1 cellular context compared by ENCODE assay signal in the genomic region with DNA sequence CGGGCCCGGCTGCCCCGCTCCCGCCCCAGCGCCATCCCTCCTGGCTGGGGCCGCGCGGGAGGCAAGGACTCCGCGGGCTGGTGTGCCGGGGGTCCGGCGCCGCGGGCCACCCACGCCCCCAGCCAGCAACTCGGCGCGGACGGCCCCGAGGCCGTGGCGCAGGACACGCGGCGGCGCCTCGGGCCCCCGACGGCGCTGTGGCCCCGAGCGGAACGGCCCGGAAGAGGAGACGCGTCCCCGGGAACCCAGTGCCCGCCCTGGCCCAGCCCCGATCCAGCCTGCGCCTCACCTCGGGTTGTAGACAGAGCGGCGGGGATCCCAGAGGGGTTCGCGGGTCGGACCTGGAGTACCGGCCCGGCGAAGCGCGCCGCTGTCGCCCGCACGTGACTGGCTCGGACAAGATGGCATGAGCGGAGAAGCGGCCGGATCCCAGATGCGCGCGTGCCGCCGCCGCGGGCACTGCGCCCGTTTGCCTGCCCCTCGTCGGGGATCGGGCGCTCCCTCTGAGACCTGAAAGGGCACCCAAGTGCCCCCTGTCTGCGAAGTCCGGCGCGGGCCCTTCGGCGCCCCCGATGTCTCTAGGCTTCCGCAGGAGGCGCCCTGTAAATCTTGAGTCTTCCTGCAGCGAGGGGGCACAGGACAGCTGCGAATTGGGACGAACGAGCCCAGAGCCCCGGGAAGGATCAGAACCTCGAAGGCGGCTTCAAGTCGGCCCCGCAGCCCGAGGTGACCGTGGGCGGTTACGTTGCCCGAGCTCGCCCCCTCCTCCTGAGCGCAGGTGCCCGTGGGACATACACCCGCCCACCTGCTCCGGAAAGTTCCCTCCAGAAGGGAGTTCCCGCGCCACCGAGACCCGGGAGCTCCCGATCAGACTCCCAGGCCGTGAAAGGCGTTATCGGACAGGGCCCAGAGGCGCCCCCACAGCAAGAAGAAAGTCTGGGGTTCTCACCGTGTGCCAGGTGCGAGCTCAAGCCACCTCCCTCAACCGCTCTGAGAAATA.
TF ChIP-seq lines count a peak whose summit lies in the region.

No MANE protein-coding gene starts in this region.

TF ChIP-seq in WTC11, 78 proteins besides CTCF, POLR2A, EP300 and RAD21 (continued from another document and continues in another):
- TF ChIP-seq, protein P1, sequence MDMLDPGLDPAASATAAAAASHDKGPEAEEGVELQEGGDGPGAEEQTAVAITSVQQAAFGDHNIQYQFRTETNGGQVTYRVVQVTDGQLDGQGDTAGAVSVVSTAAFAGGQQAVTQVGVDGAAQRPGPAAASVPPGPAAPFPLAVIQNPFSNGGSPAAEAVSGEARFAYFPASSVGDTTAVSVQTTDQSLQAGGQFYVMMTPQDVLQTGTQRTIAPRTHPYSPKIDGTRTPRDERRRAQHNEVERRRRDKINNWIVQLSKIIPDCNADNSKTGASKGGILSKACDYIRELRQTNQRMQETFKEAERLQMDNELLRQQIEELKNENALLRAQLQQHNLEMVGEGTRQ (CRISPR knock-in tag; IDR thresholded peaks at IDR 0.05) = peak; percentile 86
- TF ChIP-seq, protein P2, sequence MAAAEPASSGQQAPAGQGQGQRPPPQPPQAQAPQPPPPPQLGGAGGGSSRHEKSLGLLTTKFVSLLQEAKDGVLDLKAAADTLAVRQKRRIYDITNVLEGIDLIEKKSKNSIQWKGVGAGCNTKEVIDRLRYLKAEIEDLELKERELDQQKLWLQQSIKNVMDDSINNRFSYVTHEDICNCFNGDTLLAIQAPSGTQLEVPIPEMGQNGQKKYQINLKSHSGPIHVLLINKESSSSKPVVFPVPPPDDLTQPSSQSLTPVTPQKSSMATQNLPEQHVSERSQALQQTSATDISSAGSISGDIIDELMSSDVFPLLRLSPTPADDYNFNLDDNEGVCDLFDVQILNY (CRISPR knock-in tag; IDR thresholded peaks at IDR 0.05) = peak; percentile 71
- TF ChIP-seq ZSCAN18 (CRISPR knock-in tag; IDR thresholded peaks at IDR 0.05) = no peak
- peak; percentile 86 for TF ChIP-seq USF1 (CRISPR knock-in tag; IDR thresholded peaks at IDR 0.05)
- peak; percentile 70; the same call in 1 of the 2 replicates for TF ChIP-seq SMAD4 (CRISPR knock-in tag; IDR thresholded peaks at IDR 0.05)
- TF ChIP-seq MXD4 (CRISPR knock-in tag; IDR thresholded peaks at IDR 0.05; ENCODE audit: borderline replicate concordance) = no peak
- TF ChIP-seq ZNF416 (CRISPR knock-in tag; IDR thresholded peaks at IDR 0.05) = no peak
- peak; percentile 89 for TF ChIP-seq MAX (CRISPR knock-in tag; IDR thresholded peaks at IDR 0.05)
- 0 out of 2 replicates have a peak, but pooled peaks have one; percentile 12 for TF ChIP-seq IRF2 (CRISPR knock-in tag; IDR thresholded peaks at IDR 0.05; ENCODE audit: borderline replicate concordance, low read depth)
- no peak for TF ChIP-seq OVOL2 (CRISPR knock-in tag; IDR thresholded peaks at IDR 0.05; ENCODE audit: borderline replicate concordance)
- TF ChIP-seq HMGA2 (CRISPR knock-in tag; IDR thresholded peaks at IDR 0.05) = no peak
- no peak for TF ChIP-seq CBFB (CRISPR knock-in tag; IDR thresholded peaks at IDR 0.05; ENCODE audit: low read depth)
- TF ChIP-seq ZNF423 (CRISPR knock-in tag; IDR thresholded peaks at IDR 0.05) = no peak
- peak; percentile 69; the same call in 1 of the 2 replicates for TF ChIP-seq ARID4B (CRISPR knock-in tag; IDR thresholded peaks at IDR 0.05; ENCODE audit: borderline replicate concordance)
- peak; percentile 48; the same call in 1 of the 2 replicates for TF ChIP-seq ESRRA (CRISPR knock-in tag; IDR thresholded peaks at IDR 0.05; ENCODE audit: borderline replicate concordance)
- TF ChIP-seq TCF7 (CRISPR knock-in tag; IDR thresholded peaks at IDR 0.05; ENCODE audit: low read depth) = no peak
- TF ChIP-seq SOX15 (CRISPR knock-in tag; IDR thresholded peaks at IDR 0.05) = no peak
- no peak for TF ChIP-seq SMAD3 (CRISPR knock-in tag; IDR thresholded peaks at IDR 0.05; ENCODE audit: borderline replicate concordance)
- TF ChIP-seq E2F4 (CRISPR knock-in tag; IDR thresholded peaks at IDR 0.05; ENCODE audit: borderline replicate concordance, low read depth) = peak; percentile 69; the same call in 1 of the 2 replicates
- peak; percentile 93 for TF ChIP-seq FOXP4 (CRISPR knock-in tag; IDR thresholded peaks at IDR 0.05)
- peak; percentile 90; the same call in 1 of the 2 replicates for TF ChIP-seq IRF1 (CRISPR knock-in tag; IDR thresholded peaks at IDR 0.05)
- no peak for TF ChIP-seq ZNF138 (CRISPR knock-in tag; conservative IDR thresholded peaks at IDR 0.05)
- 0 out of 2 replicates have a peak, but pooled peaks have one; percentile 27 for TF ChIP-seq MLX (CRISPR knock-in tag; IDR thresholded peaks at IDR 0.05)
- TF ChIP-seq JAZF1 (CRISPR knock-in tag; IDR thresholded peaks at IDR 0.05) = no peak
- no peak for TF ChIP-seq EMX1 (CRISPR knock-in tag; IDR thresholded peaks at IDR 0.05)
- no peak; the same call in 1 of the 2 replicates for TF ChIP-seq KAT7 (CRISPR knock-in tag; IDR thresholded peaks at IDR 0.05; ENCODE audit: borderline replicate concordance)
- peak; percentile 80 for TF ChIP-seq FOXP1 (CRISPR knock-in tag; IDR thresholded peaks at IDR 0.05; ENCODE audit: borderline replicate concordance)
- TF ChIP-seq, protein P3, sequence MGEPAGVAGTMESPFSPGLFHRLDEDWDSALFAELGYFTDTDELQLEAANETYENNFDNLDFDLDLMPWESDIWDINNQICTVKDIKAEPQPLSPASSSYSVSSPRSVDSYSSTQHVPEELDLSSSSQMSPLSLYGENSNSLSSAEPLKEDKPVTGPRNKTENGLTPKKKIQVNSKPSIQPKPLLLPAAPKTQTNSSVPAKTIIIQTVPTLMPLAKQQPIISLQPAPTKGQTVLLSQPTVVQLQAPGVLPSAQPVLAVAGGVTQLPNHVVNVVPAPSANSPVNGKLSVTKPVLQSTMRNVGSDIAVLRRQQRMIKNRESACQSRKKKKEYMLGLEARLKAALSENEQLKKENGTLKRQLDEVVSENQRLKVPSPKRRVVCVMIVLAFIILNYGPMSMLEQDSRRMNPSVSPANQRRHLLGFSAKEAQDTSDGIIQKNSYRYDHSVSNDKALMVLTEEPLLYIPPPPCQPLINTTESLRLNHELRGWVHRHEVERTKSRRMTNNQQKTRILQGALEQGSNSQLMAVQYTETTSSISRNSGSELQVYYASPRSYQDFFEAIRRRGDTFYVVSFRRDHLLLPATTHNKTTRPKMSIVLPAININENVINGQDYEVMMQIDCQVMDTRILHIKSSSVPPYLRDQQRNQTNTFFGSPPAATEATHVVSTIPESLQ (CRISPR knock-in tag; IDR thresholded peaks at IDR 0.05) = no peak
- TF ChIP-seq, protein P4, sequence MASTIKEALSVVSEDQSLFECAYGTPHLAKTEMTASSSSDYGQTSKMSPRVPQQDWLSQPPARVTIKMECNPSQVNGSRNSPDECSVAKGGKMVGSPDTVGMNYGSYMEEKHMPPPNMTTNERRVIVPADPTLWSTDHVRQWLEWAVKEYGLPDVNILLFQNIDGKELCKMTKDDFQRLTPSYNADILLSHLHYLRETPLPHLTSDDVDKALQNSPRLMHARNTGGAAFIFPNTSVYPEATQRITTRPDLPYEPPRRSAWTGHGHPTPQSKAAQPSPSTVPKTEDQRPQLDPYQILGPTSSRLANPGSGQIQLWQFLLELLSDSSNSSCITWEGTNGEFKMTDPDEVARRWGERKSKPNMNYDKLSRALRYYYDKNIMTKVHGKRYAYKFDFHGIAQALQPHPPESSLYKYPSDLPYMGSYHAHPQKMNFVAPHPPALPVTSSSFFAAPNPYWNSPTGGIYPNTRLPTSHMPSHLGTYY (CRISPR knock-in tag; IDR thresholded peaks at IDR 0.05) = no peak
- peak; percentile 83 for TF ChIP-seq FOXK1 (CRISPR knock-in tag; IDR thresholded peaks at IDR 0.05)
- no peak for TF ChIP-seq ZBTB21 (CRISPR knock-in tag; IDR thresholded peaks at IDR 0.05; ENCODE audit: borderline replicate concordance)
- TF ChIP-seq, protein P5, sequence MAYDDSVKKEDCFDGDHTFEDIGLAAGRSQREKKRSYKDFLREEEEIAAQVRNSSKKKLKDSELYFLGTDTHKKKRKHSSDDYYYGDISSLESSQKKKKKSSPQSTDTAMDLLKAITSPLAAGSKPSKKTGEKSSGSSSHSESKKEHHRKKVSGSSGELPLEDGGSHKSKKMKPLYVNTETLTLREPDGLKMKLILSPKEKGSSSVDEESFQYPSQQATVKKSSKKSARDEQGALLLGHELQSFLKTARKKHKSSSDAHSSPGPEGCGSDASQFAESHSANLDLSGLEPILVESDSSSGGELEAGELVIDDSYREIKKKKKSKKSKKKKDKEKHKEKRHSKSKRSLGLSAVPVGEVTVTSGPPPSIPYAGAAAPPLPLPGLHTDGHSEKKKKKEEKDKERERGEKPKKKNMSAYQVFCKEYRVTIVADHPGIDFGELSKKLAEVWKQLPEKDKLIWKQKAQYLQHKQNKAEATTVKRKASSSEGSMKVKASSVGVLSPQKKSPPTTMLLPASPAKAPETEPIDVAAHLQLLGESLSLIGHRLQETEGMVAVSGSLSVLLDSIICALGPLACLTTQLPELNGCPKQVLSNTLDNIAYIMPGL (CRISPR knock-in tag; IDR thresholded peaks at IDR 0.05) = peak; percentile 95; the same call in 1 of the 2 replicates
